Comparison of ENCODE assay signal across 16 cellular contexts in genomic region chr12:79552186-79552585, GRCh38.
"Had no signal": no experiment of that assay in that cellular context is flagged by ENCODE, and none has a peak within 500 bp of the region (broad histone marks: within the 10 kb centered on the region; RNA-seq: fewer than 3 reads in every experiment).

No MANE protein-coding gene starts in this region.

- DNase-seq: activated B cell treated with CpG ODN at 0.5 μM for 24 hours; activated CD4-positive, alpha-beta T cell treated with anti-CD3 and anti-CD28 coated beads, Interleukin-2, amount 10 ng/mL, durations not matched to agents 24 days and 14 days; activated CD8-positive, alpha-beta memory T cell treated with anti-CD3 and anti-CD28 coated beads for 24 hours; effector memory CD8-positive, alpha-beta T cell; foreskin keratinocyte; mammary epithelial cell; natural killer cell; right lobe of liver; spleen; stimulated activated CD4-positive, alpha-beta T cell treated with anti-CD3 and anti-CD28 coated beads, Interleukin-1b, Interleukin-23, amount 100 ng/mL, for 48 hours; stimulated activated naive CD4-positive, alpha-beta T cell treated with Interleukin-2 at 50 U/mL for 16 hours had no signal

- H3K9me3 ChIP-seq: suprapubic skin had no signal

- H3K27ac Mint-ChIP-seq: activated B cell treated with CpG ODN at 0.5 μM for 24 hours; activated CD4-positive, alpha-beta T cell treated with anti-CD3 and anti-CD28 coated beads, Interleukin-2, amount 10 ng/mL, durations not matched to agents 24 days and 14 days; activated T-helper 2 cell treated with anti-CD3 and anti-CD28 coated beads, Interferon-gamma antibody, Interleukin-2, Interleukin-4, amounts not matched to agents 10 μg/mL and 5 μg/mL and 100 μg/mL, durations not matched to agents 14 hours and 24 hours and 36 hours; effector memory CD8-positive, alpha-beta T cell; natural killer cell; progenitor cell of endocrine pancreas; T-helper 1 cell treated with Interleukin-12 subunit alpha and Interleukin-12 subunit beta and Interleukin-4 antibody, amounts not matched to agents 30 μg/mL and 1 μg/mL, for 36 hours had no signal

- H3K27ac ChIP-seq: foreskin keratinocyte, right lobe of liver, spleen, suprapubic skin had no signal

- H3K4me3 ChIP-seq: right lobe of liver, spleen, suprapubic skin had no signal

- H3K4me3 Mint-ChIP-seq: activated B cell treated with CpG ODN at 0.5 μM for 24 hours; activated CD4-positive, alpha-beta T cell treated with anti-CD3 and anti-CD28 coated beads, Interleukin-2, amount 10 ng/mL, durations not matched to agents 24 days and 14 days; activated naive CD4-positive, alpha-beta T cell treated with anti-CD3 and anti-CD28 coated beads, Interleukin-2, amount 50 U/mL, for 24 hours; effector memory CD8-positive, alpha-beta T cell; natural killer cell; T-helper 1 cell treated with Interleukin-12 subunit alpha and Interleukin-12 subunit beta and Interleukin-4 antibody, amounts not matched to agents 30 μg/mL and 1 μg/mL, for 36 hours had no signal

- H3K36me3 ChIP-seq: right lobe of liver, suprapubic skin had no signal

- H3K27me3 ChIP-seq: foreskin keratinocyte, right lobe of liver, spleen, suprapubic skin had no signal

- H3K27me3 Mint-ChIP-seq: activated B cell treated with CpG ODN at 0.5 μM for 24 hours; activated CD4-positive, alpha-beta T cell treated with anti-CD3 and anti-CD28 coated beads, Interleukin-2, amount 10 ng/mL, durations not matched to agents 24 days and 14 days; effector memory CD8-positive, alpha-beta T cell; progenitor cell of endocrine pancreas had no signal

- H3K4me1 Mint-ChIP-seq: activated CD4-positive, alpha-beta T cell treated with anti-CD3 and anti-CD28 coated beads, Interleukin-2, amount 10 ng/mL, durations not matched to agents 24 days and 14 days; activated naive CD4-positive, alpha-beta T cell treated with anti-CD3 and anti-CD28 coated beads, Interleukin-2, amount 50 U/mL, for 24 hours; natural killer cell had no signal

- H3K36me3 Mint-ChIP-seq: activated naive CD4-positive, alpha-beta T cell treated with anti-CD3 and anti-CD28 coated beads, Interleukin-2, amount 50 U/mL, for 24 hours; natural killer cell had no signal

- H3K9me3 Mint-ChIP-seq: activated CD4-positive, alpha-beta T cell treated with anti-CD3 and anti-CD28 coated beads, Interleukin-2, amount 10 ng/mL, durations not matched to agents 24 days and 14 days; activated naive CD4-positive, alpha-beta T cell treated with anti-CD3 and anti-CD28 coated beads, Interleukin-2, amount 50 U/mL, for 24 hours; activated T-helper 2 cell treated with anti-CD3 and anti-CD28 coated beads, Interferon-gamma antibody, Interleukin-2, Interleukin-4, amounts not matched to agents 10 μg/mL and 5 μg/mL and 100 μg/mL, durations not matched to agents 14 hours and 24 hours and 36 hours; effector memory CD8-positive, alpha-beta T cell; natural killer cell; T-helper 1 cell treated with Interleukin-12 subunit alpha and Interleukin-12 subunit beta and Interleukin-4 antibody, amounts not matched to agents 30 μg/mL and 1 μg/mL, for 36 hours had no signal
